15 cellular contexts compared by ENCODE assay signal in the genomic region with DNA sequence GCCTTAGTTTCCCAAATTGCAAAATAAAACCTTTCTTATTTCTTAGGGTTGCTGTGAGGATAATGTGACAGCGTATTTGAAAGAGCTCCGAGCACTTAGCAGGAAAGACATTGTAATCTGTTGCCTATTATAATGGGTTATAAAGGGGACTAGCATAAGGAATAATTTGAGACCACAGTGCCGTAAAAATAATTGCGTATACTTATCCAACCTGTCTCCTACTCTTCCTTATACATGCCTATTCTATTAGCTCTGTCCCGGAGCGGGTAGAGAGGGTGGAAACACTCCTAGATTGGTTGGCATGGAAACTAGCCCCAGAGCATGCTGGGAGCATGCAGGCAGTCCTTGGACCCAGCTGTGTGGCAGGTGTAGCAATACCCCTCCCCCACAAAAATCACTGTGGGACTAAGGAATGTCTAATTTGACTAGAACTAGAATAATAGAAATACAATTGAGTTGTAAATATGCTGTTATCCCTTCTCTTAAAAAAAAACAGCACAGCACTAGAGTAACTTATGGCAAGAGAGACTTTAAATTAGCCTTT.
DNase-seq lines count a peak whose midpoint lies in the region; ATAC-seq and TF ChIP-seq lines count a peak whose summit lies in the region.
"Had no signal": no experiment of that assay in that cellular context is flagged by ENCODE, and none has a peak within 500 bp of the region (broad histone marks: within the 10 kb centered on the region; RNA-seq: fewer than 3 reads in every experiment).

No MANE protein-coding gene starts in this region.

- TF ChIP-seq CTCF in upper lobe of right lung (IDR thresholded peaks at IDR 0.05): no peak

- intact Hi-C loops in left colon (cut with DNase I, micrococcal nuclease): no loop called here
- intact Hi-C loops in upper lobe of right lung (cut with DNase I): no loop called here

- H3K27me3 Mint-ChIP-seq in activated T-cell treated with anti-CD3 and anti-CD28 coated beads, Interleukin-2, amount 50 U/mL, for 72 hours (ENCODE audit: low read depth): no peaks in the 10 kb centered on the region
- H3K27me3 Mint-ChIP-seq: natural killer cell treated with Interleukin-12 subunit alpha and Interleukin-12 subunit beta and Interleukin-15 and Interleukin-18, amount 100 ng/mL, for 72 hours had no signal

- no peak overlapping the region for H3K4me3 Mint-ChIP-seq in activated T-cell treated with anti-CD3 and anti-CD28 coated beads, Interleukin-2, amount 50 U/mL, for 72 hours
- H3K4me3 Mint-ChIP-seq: activated CD4-positive, alpha-beta T cell treated with anti-CD3 and anti-CD28 coated beads, Interleukin-2, amount 10 ng/mL, durations not matched to agents 7 days and 5 days; natural killer cell treated with Interleukin-12 subunit alpha and Interleukin-12 subunit beta and Interleukin-15 and Interleukin-18, amount 100 ng/mL, for 72 hours had no signal

- no peak overlapping the region for H3K27ac Mint-ChIP-seq in activated T-cell treated with anti-CD3 and anti-CD28 coated beads, Interleukin-2, amount 50 U/mL, for 72 hours
- H3K27ac Mint-ChIP-seq: activated CD4-positive, alpha-beta T cell treated with anti-CD3 and anti-CD28 coated beads, Interleukin-2, amount 10 ng/mL, durations not matched to agents 7 days and 5 days; natural killer cell treated with Interleukin-12 subunit alpha and Interleukin-12 subunit beta and Interleukin-15 and Interleukin-18, amount 100 ng/mL, for 72 hours had no signal

- no peaks in the 10 kb centered on the region for H3K27me3 ChIP-seq in upper lobe of right lung
- H3K27me3 ChIP-seq: gastrocnemius medialis, tibial nerve had no signal

- ATAC-seq in left colon (peak; percentile 96), upper lobe of right lung (peak; percentile 61)
- ATAC-seq in activated T-cell treated with anti-CD3 and anti-CD28 coated beads, Interleukin-2, amount 50 U/mL, for 72 hours (replicated peaks in 1 of 2): no peak
- ATAC-seq: gastrocnemius medialis; natural killer cell treated with Interleukin-12 subunit alpha and Interleukin-12 subunit beta and Interleukin-15 and Interleukin-18, amount 100 ng/mL, for 72 hours had no signal

- no peaks in the 10 kb centered on the region for H3K4me1 ChIP-seq in upper lobe of right lung
- H3K4me1 ChIP-seq: gastrocnemius medialis had no signal

- no peaks in the 10 kb centered on the region for H3K4me1 Mint-ChIP-seq in activated T-cell treated with anti-CD3 and anti-CD28 coated beads, Interleukin-2, amount 50 U/mL, for 72 hours (ENCODE audit: low read depth)
- H3K4me1 Mint-ChIP-seq: activated CD4-positive, alpha-beta T cell treated with anti-CD3 and anti-CD28 coated beads, Interleukin-2, amount 10 ng/mL, durations not matched to agents 7 days and 5 days had no signal

- H3K27ac ChIP-seq in upper lobe of right lung: no peak overlapping the region
- H3K27ac ChIP-seq: gastrocnemius medialis, tibial nerve had no signal

- no peak overlapping the region for H3K4me3 ChIP-seq in upper lobe of right lung
- H3K4me3 ChIP-seq: gastrocnemius medialis, tibial nerve had no signal

- DNase-seq in NCI-H2081 (lab: John Stamatoyannopoulos, UW) (peak; percentile 31 to 55), NCI-H2081 treated with DMSO at 0.1 percent for 48 hours (lab: John Stamatoyannopoulos, UW) (no peak), NCI-H526 treated with DMSO at 0.1 percent for 48 hours (lab: John Stamatoyannopoulos, UW) (peak; percentile 77), left colon (peak; percentile 62 to 79), upper lobe of right lung (no peak), NK-92 (lab: John Stamatoyannopoulos, UW; ENCODE audit: unreplicated experiment) (no peak)
- no peak for DNase-seq in stimulated activated CD8-positive, alpha-beta memory T cell treated with anti-CD3 and anti-CD28 coated beads, Interleukin-4, amount 100 ng/mL, for 48 hours
- DNase-seq in activated T-cell treated with anti-CD3 and anti-CD28 coated beads, Interleukin-2, amount 50 U/mL, for 72 hours: no peak
- DNase-seq: ACHN; activated CD4-positive, alpha-beta T cell treated with anti-CD3 and anti-CD28 coated beads, Interleukin-2, amount 10 ng/mL, durations not matched to agents 7 days and 5 days; effector memory CD4-positive, alpha-beta T cell; gastrocnemius medialis; T-helper 2 cell had no signal

- no peaks in the 10 kb centered on the region for H3K36me3 ChIP-seq in upper lobe of right lung
- H3K36me3 ChIP-seq: gastrocnemius medialis, tibial nerve had no signal

- H3K9me3 Mint-ChIP-seq in activated T-cell treated with anti-CD3 and anti-CD28 coated beads, Interleukin-2, amount 50 U/mL, for 72 hours: peaks cover 0 to 2% of the 10 kb centered on the region in 2 donors
- H3K9me3 Mint-ChIP-seq: activated CD4-positive, alpha-beta T cell treated with anti-CD3 and anti-CD28 coated beads, Interleukin-2, amount 10 ng/mL, durations not matched to agents 7 days and 5 days had no signal

- no peaks in the 10 kb centered on the region for H3K36me3 Mint-ChIP-seq in activated T-cell treated with anti-CD3 and anti-CD28 coated beads, Interleukin-2, amount 50 U/mL, for 72 hours (ENCODE audit: insufficient read depth in 2 of 2)
- H3K36me3 Mint-ChIP-seq: natural killer cell treated with Interleukin-12 subunit alpha and Interleukin-12 subunit beta and Interleukin-15 and Interleukin-18, amount 100 ng/mL, for 72 hours had no signal

- no peaks in the 10 kb centered on the region for H3K9me3 ChIP-seq in upper lobe of right lung
- H3K9me3 ChIP-seq: gastrocnemius medialis, tibial nerve had no signal

Comparison
In these comparisons a context has a peak if more than half of its experiments do, and no peak if none do; other contexts are left out.
1. DNase-seq: peak in NCI-H2081 (2 of 2), NCI-H526 treated with DMSO at 0.1 percent for 48 hours (single experiment) and left colon (2 of 2); none in NCI-H2081 treated with DMSO at 0.1 percent for 48 hours (single experiment), upper lobe of right lung (single experiment), stimulated activated CD8-positive, alpha-beta memory T cell treated with anti-CD3 and anti-CD28 coated beads, Interleukin-4, amount 100 ng/mL, for 48 hours (single experiment), activated T-cell treated with anti-CD3 and anti-CD28 coated beads, Interleukin-2, amount 50 U/mL, for 72 hours (0 of 2) and NK-92 (single experiment).
2. ATAC-seq: peak in left colon (single experiment) and upper lobe of right lung (single experiment); none in activated T-cell treated with anti-CD3 and anti-CD28 coated beads, Interleukin-2, amount 50 U/mL, for 72 hours (0 of 2).